Comparison of ENCODE assay signal across 24 cellular contexts in genomic region chr2:3324036-3324386, GRCh38.
"Had no signal": no experiment of that assay in that cellular context is flagged by ENCODE, and none has a peak within 500 bp of the region (broad histone marks: within the 10 kb centered on the region; RNA-seq: fewer than 3 reads in every experiment).

No MANE protein-coding gene starts in this region.

- H3K9me3 ChIP-seq: ascending aorta, body of pancreas, SJSA1 had no signal

- H3K27ac Mint-ChIP-seq: activated CD8-positive, alpha-beta memory T cell treated with anti-CD3 and anti-CD28 coated beads, Interleukin-2, amount 10 ng/mL, durations not matched to agents 7 days and 5 days; activated naive CD4-positive, alpha-beta T cell treated with anti-CD3 and anti-CD28 coated beads, Interleukin-2, amount 50 U/mL, for 72 hours; activated naive CD8-positive, alpha-beta T cell treated with anti-CD3 and anti-CD28 coated beads, Interleukin-2, amount 50 U/mL, for 24 hours; T-helper 1 cell treated with Interleukin-12 subunit alpha and Interleukin-12 subunit beta and Interleukin-4 antibody, amounts not matched to agents 30 μg/mL and 1 μg/mL, for 36 hours had no signal

- H3K4me3 ChIP-seq: ascending aorta, body of pancreas, SJSA1 had no signal

- H3K4me1 ChIP-seq: ascending aorta, body of pancreas, SJSA1 had no signal

- H3K27me3 ChIP-seq: ascending aorta, body of pancreas, SJSA1 had no signal

- ATAC-seq: activated CD8-positive, alpha-beta memory T cell treated with anti-CD3 and anti-CD28 coated beads, Interleukin-2, amount 10 ng/mL, durations not matched to agents 7 days and 5 days; activated naive CD4-positive, alpha-beta T cell treated with anti-CD3 and anti-CD28 coated beads, Interleukin-2, amount 50 U/mL, for 72 hours; activated T-cell treated with anti-CD3 and anti-CD28 coated beads, Interleukin-2, amount 50 U/mL, for 4 hours; body of pancreas; PC-3; SK-N-SH treated with all-trans-retinoic acid at 6 μM for 48 hours had no signal

- DNase-seq: activated CD4-positive, alpha-beta T cell treated with anti-CD3 and anti-CD28 coated beads, Interleukin-2, amount 10 ng/mL, durations not matched to agents 24 days and 14 days; activated CD4-positive, alpha-beta T cell treated with anti-CD3 and anti-CD28 coated beads, Interleukin-2, amount 50 U/mL, for 48 hours; activated CD4-positive, CD25-positive, alpha-beta regulatory T cell treated with anti-CD3 and anti-CD28 coated beads, Interleukin-2, amount 50 U/mL, for 72 hours; activated CD8-positive, alpha-beta memory T cell treated with anti-CD3 and anti-CD28 coated beads, Interleukin-2, amount 10 ng/mL, durations not matched to agents 7 days and 5 days; activated naive CD4-positive, alpha-beta T cell treated with Interleukin-2 at 50 U/mL for 16 hours; activated naive CD8-positive, alpha-beta T cell treated with anti-CD3 and anti-CD28 coated beads, Interleukin-2, amount 50 U/mL, for 24 hours; activated T-cell treated with anti-CD3 and anti-CD28 coated beads, Interleukin-2, amount 50 U/mL, for 4 hours; amniotic stem cell; body of pancreas; Kasumi-1; KBM-7; NCI-H1048; NCI-H146; NCI-H187 treated with DMSO at 0.1 percent for 48 hours; NCI-H2081 treated with DMSO at 0.1 percent for 48 hours; NCI-H446; NCI-H524; PC-3; SHP77 had no signal

- H3K4me1 Mint-ChIP-seq: activated CD4-positive, alpha-beta T cell treated with anti-CD3 and anti-CD28 coated beads, Interleukin-2, amount 10 ng/mL, durations not matched to agents 24 days and 14 days; activated CD8-positive, alpha-beta memory T cell treated with anti-CD3 and anti-CD28 coated beads, Interleukin-2, amount 10 ng/mL, durations not matched to agents 7 days and 5 days; activated naive CD8-positive, alpha-beta T cell treated with anti-CD3 and anti-CD28 coated beads, Interleukin-2, amount 50 U/mL, for 24 hours had no signal

- H3K27me3 Mint-ChIP-seq: activated CD4-positive, alpha-beta T cell treated with anti-CD3 and anti-CD28 coated beads, Interleukin-2, amount 10 ng/mL, durations not matched to agents 24 days and 14 days; activated CD8-positive, alpha-beta memory T cell treated with anti-CD3 and anti-CD28 coated beads, Interleukin-2, amount 10 ng/mL, durations not matched to agents 7 days and 5 days; activated naive CD8-positive, alpha-beta T cell treated with anti-CD3 and anti-CD28 coated beads, Interleukin-2, amount 50 U/mL, for 24 hours had no signal

- H3K9me3 Mint-ChIP-seq: activated CD4-positive, alpha-beta T cell treated with anti-CD3 and anti-CD28 coated beads, Interleukin-2, amount 10 ng/mL, durations not matched to agents 24 days and 14 days; activated naive CD4-positive, alpha-beta T cell treated with anti-CD3 and anti-CD28 coated beads, Interleukin-2, amount 50 U/mL, for 72 hours; activated naive CD8-positive, alpha-beta T cell treated with anti-CD3 and anti-CD28 coated beads, Interleukin-2, amount 50 U/mL, for 24 hours; activated T-cell treated with anti-CD3 and anti-CD28 coated beads, Interleukin-2, amount 50 U/mL, for 4 hours; T-helper 1 cell treated with Interleukin-12 subunit alpha and Interleukin-12 subunit beta and Interleukin-4 antibody, amounts not matched to agents 30 μg/mL and 1 μg/mL, for 36 hours had no signal

- H3K36me3 ChIP-seq: ascending aorta, SJSA1 had no signal

- H3K4me3 Mint-ChIP-seq: activated CD4-positive, alpha-beta T cell treated with anti-CD3 and anti-CD28 coated beads, Interleukin-2, amount 10 ng/mL, durations not matched to agents 24 days and 14 days; activated CD8-positive, alpha-beta memory T cell treated with anti-CD3 and anti-CD28 coated beads, Interleukin-2, amount 10 ng/mL, durations not matched to agents 7 days and 5 days; activated naive CD8-positive, alpha-beta T cell treated with anti-CD3 and anti-CD28 coated beads, Interleukin-2, amount 50 U/mL, for 24 hours; activated T-cell treated with anti-CD3 and anti-CD28 coated beads, Interleukin-2, amount 50 U/mL, for 4 hours; T-helper 1 cell treated with Interleukin-12 subunit alpha and Interleukin-12 subunit beta and Interleukin-4 antibody, amounts not matched to agents 30 μg/mL and 1 μg/mL, for 36 hours had no signal

- H3K27ac ChIP-seq: ascending aorta, body of pancreas, SJSA1 had no signal
